ENCODE assay signal across 20 cellular contexts in the genomic region with DNA sequence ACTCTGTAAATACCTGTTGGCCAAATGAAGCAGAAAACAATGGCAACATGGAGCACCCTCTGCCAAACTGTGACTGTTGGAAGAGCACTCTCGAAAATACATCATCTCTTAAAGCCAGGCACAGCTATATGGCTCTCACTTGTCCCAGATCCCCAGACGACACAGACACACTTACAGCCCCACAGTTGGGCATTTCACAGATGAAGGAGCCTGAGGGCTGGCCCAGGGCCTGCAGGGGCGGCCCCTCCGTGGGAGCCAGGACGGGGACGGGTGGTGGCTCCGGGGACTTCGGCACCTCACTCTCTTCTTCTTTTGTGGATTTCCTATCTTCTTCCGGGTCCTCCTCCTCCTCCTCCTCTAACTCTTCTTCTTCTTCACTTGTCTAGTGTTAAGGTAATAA. TPM values are rescaled to one million over a fixed set of nuclear protein-coding genes. Genes with fewer than 3 reads are reported as not detected.
DNase-seq lines count a peak whose midpoint lies in the region; ATAC-seq and TF ChIP-seq lines count a peak whose summit lies in the region.
"Had no signal": no experiment of that assay in that cellular context is flagged by ENCODE, and none has a peak within 500 bp of the region (broad histone marks: within the 10 kb centered on the region; RNA-seq: fewer than 3 reads in every experiment).

No MANE protein-coding gene starts in this region.

- peak; percentile 13 for DNase-seq in activated CD4-positive, CD25-positive, alpha-beta regulatory T cell treated with anti-CD3 and anti-CD28 coated beads, Interleukin-2, amount 50 U/mL, for 72 hours
- no peak for DNase-seq in CD4-positive, alpha-beta memory T cell
- DNase-seq in Panc1 (ENCODE audit: low read depth, low spot score) (no peak), chondrocyte (ENCODE audit: low spot score) (peak; percentile 30), islet precursor cell (no peak)
- no peak for DNase-seq in stimulated activated naive CD8-positive, alpha-beta T cell treated with anti-CD3 and anti-CD28 coated beads, Interleukin-15, amount 100 ng/mL, for 72 hours
- DNase-seq: BE2C; CD8-positive, alpha-beta T cell; IMR-90; Kasumi-1; NCI-H1105; NCI-H1694; NCI-H2227 treated with DMSO at 0.1 percent for 48 hours; NCI-H524; SHP77 had no signal

- H3K27ac ChIP-seq in CD4-positive, alpha-beta memory T cell (ENCODE audit: low read depth, low read length), result no peak overlapping the region
- H3K27ac ChIP-seq in Panc1 (ENCODE audit: low read length), result peak overlapping the region; percentile 36; the same call in 1 of the 2 replicates
- H3K27ac ChIP-seq: 22Rv1 had no signal

- intact Hi-C loops in CD4-positive, alpha-beta memory T cell (cut with micrococcal nuclease), result no loop called here
- intact Hi-C loops in Panc1 (cut with micrococcal nuclease; ENCODE audit: unreplicated experiment), result no loop called here

- H3K9me3 Mint-ChIP-seq in CD4-positive, alpha-beta memory T cell, result no peaks in the 10 kb centered on the region
- H3K9me3 Mint-ChIP-seq in chondrocyte (ENCODE audit: low read depth), result no peaks in the 10 kb centered on the region
- no peaks in the 10 kb centered on the region for H3K9me3 Mint-ChIP-seq in stimulated activated naive CD8-positive, alpha-beta T cell treated with anti-CD3 and anti-CD28 coated beads, Interleukin-15, amount 100 ng/mL, for 72 hours
- H3K9me3 Mint-ChIP-seq: CD8-positive, alpha-beta T cell; GM23338 had no signal

- peak overlapping the region in 4 of 7 donors; percentile 7 to 39 (median 26) for H3K27ac Mint-ChIP-seq in CD4-positive, alpha-beta memory T cell
- H3K27ac Mint-ChIP-seq in chondrocyte (ENCODE audit: unreplicated experiment), result no peak overlapping the region
- peak overlapping the region in 1 of 2 donors; percentile 62 for H3K27ac Mint-ChIP-seq in stimulated activated naive CD8-positive, alpha-beta T cell treated with anti-CD3 and anti-CD28 coated beads, Interleukin-15, amount 100 ng/mL, for 72 hours

- no peak for ATAC-seq in activated CD4-positive, CD25-positive, alpha-beta regulatory T cell treated with anti-CD3 and anti-CD28 coated beads, Interleukin-2, amount 50 U/mL, for 24 hours
- ATAC-seq in Panc1 (no peak), HG03378 (IDR thresholded peaks at IDR 0.05; ENCODE audit: unreplicated experiment) (no peak)
- no peak for ATAC-seq in stimulated activated naive CD8-positive, alpha-beta T cell treated with anti-CD3 and anti-CD28 coated beads, Interleukin-15, amount 100 ng/mL, for 72 hours
- ATAC-seq: CD8-positive, alpha-beta T cell; GM23338 had no signal

- no peaks in the 10 kb centered on the region for H3K27me3 Mint-ChIP-seq in CD4-positive, alpha-beta memory T cell
- no peaks in the 10 kb centered on the region for H3K27me3 Mint-ChIP-seq in chondrocyte (ENCODE audit: low read depth)
- no peaks in the 10 kb centered on the region for H3K27me3 Mint-ChIP-seq in stimulated activated naive CD8-positive, alpha-beta T cell treated with anti-CD3 and anti-CD28 coated beads, Interleukin-15, amount 100 ng/mL, for 72 hours

- POLR2A ChIA-PET in CD4-positive, alpha-beta memory T cell (lab: Charles Lee; ENCODE audit: partially characterized antibody), result no interaction called here
- POLR2A ChIA-PET in Panc1 (lab: Charles Lee), result no interaction called here

- TF ChIP-seq CTCF in Panc1 (IDR thresholded peaks at IDR 0.05) (no peak), chondrocyte (IDR thresholded peaks at IDR 0.05) (no peak)

- no TSS peak for BruUV-seq in Panc1 (replicated peaks; lab: Mats Ljungman, UMichigan)

- in situ Hi-C loops in Panc1 (cut with HindIII; ENCODE audit: low pct_unique_long_range_greater_than_20kb, low sequenced_read_pairs), result no loop called here

- H3K36me3 Mint-ChIP-seq in CD4-positive, alpha-beta memory T cell, result peaks cover 44 to 77% of the 10 kb centered on the region in 2 donors
- H3K36me3 Mint-ChIP-seq in chondrocyte (ENCODE audit: low read depth), result peaks cover 3% of the 10 kb centered on the region

- no peaks in the 10 kb centered on the region for H3K4me1 ChIP-seq in CD4-positive, alpha-beta memory T cell (ENCODE audit: insufficient read depth, low read length)
- peaks cover 18% of the 10 kb centered on the region for H3K4me1 ChIP-seq in Panc1 (ENCODE audit: control insufficient read depth, insufficient read depth, low read length)
- H3K4me1 ChIP-seq: BE2C had no signal

- H3K36me3 ChIP-seq in CD4-positive, alpha-beta memory T cell (ENCODE audit: insufficient read depth, low read length), result peaks cover 14% of the 10 kb centered on the region
- peaks cover 2% of the 10 kb centered on the region for H3K36me3 ChIP-seq in Panc1 (ENCODE audit: control insufficient read depth, insufficient read depth, low read length)

- CTCF ChIA-PET in CD4-positive, alpha-beta memory T cell (lab: Charles Lee; ENCODE audit: partially characterized antibody), result no interaction called here
- CTCF ChIA-PET in Panc1 (lab: Charles Lee), result no interaction called here

- no peak overlapping the region for H3K4me3 Mint-ChIP-seq in CD4-positive, alpha-beta memory T cell
- no peak overlapping the region for H3K4me3 Mint-ChIP-seq in chondrocyte (ENCODE audit: unreplicated experiment)
- H3K4me3 Mint-ChIP-seq in stimulated activated naive CD8-positive, alpha-beta T cell treated with anti-CD3 and anti-CD28 coated beads, Interleukin-15, amount 100 ng/mL, for 72 hours, result peak overlapping the region in 1 of 2 donors; percentile 50
- H3K4me3 Mint-ChIP-seq: CD8-positive, alpha-beta T cell; GM23338 had no signal

- no peaks in the 10 kb centered on the region for H3K27me3 ChIP-seq in CD4-positive, alpha-beta memory T cell (ENCODE audit: insufficient read depth, low read length)
- H3K27me3 ChIP-seq in Panc1 (ENCODE audit: control insufficient read depth, insufficient read depth, low read length), result no peaks in the 10 kb centered on the region
- H3K27me3 ChIP-seq: BE2C had no signal

- no peaks in the 10 kb centered on the region for H3K9me3 ChIP-seq in CD4-positive, alpha-beta memory T cell (ENCODE audit: control insufficient read depth in 1 of 2, low read length in 2 of 2)
- H3K9me3 ChIP-seq in Panc1 (ENCODE audit: control insufficient read depth, insufficient read depth, low read depth, low read length), result no peaks in the 10 kb centered on the region
- H3K9me3 ChIP-seq: BE2C had no signal

- peaks cover 0 to 9% (median 6%) of the 10 kb centered on the region in 4 donors for H3K4me1 Mint-ChIP-seq in CD4-positive, alpha-beta memory T cell
- peaks cover 3% of the 10 kb centered on the region for H3K4me1 Mint-ChIP-seq in chondrocyte (ENCODE audit: low read depth)
- no peaks in the 10 kb centered on the region for H3K4me1 Mint-ChIP-seq in stimulated activated naive CD8-positive, alpha-beta T cell treated with anti-CD3 and anti-CD28 coated beads, Interleukin-15, amount 100 ng/mL, for 72 hours

- H3K4me3 ChIP-seq in CD4-positive, alpha-beta memory T cell (ENCODE audit: low read length in 2 of 2), result no peak overlapping the region
- H3K4me3 ChIP-seq in Panc1 (ENCODE audit: low read depth in 2 of 2, low read length in 2 of 2), result no peak overlapping the region
- H3K4me3 ChIP-seq: GM23338 had no signal

RNA-seq across cellular contexts. Expression of a gene that starts 18.4 kb away (rescaled TPM):
- total RNA-seq in CD4-positive, alpha-beta memory T cell, result 10 to 100 TPM; 22.6 to 25.1 TPM
- 10 to 100 TPM; 40.3 to 57.5 TPM for polyA plus RNA-seq in CD4-positive, alpha-beta memory T cell
- total RNA-seq in Panc1 (2021; ENCODE audit: unreplicated experiment) (67.6 TPM), chondrocyte (26.9 to 31.7 TPM (median 28.8 TPM) in 3 replicates)
- polyA plus RNA-seq in Panc1 (2012; ENCODE audit: insufficient read length), result 48.0 TPM

RNA-seq across cellular contexts. Expression of a gene that starts 41.3 kb away (rescaled TPM):
- total RNA-seq in CD4-positive, alpha-beta memory T cell, result 1 to 10 TPM; 4.1 to 5.3 TPM
- polyA plus RNA-seq in CD4-positive, alpha-beta memory T cell, result under 1 TPM in 1 of 2 donors, not detected in 1; 0.17 TPM
- total RNA-seq in Panc1 (2021; ENCODE audit: unreplicated experiment) (1.4 TPM), chondrocyte (0.54 to 1.1 TPM (median 0.77 TPM) in 3 replicates)
- 0.93 TPM for polyA plus RNA-seq in Panc1 (2012; ENCODE audit: insufficient read length)
- total RNA-seq: HT1080 had no signal
- polyA plus RNA-seq: GM23338 had no signal

Comparison
In these comparisons a context has a peak if more than half of its experiments do, and no peak if none do; other contexts are left out.
1. DNase-seq: peak in activated CD4-positive, CD25-positive, alpha-beta regulatory T cell treated with anti-CD3 and anti-CD28 coated beads, Interleukin-2, amount 50 U/mL, for 72 hours (single experiment) and chondrocyte (single experiment); none in CD4-positive, alpha-beta memory T cell (0 of 5), Panc1 (single experiment), islet precursor cell (single experiment) and stimulated activated naive CD8-positive, alpha-beta T cell treated with anti-CD3 and anti-CD28 coated beads, Interleukin-15, amount 100 ng/mL, for 72 hours (0 of 2).